ENCODE assay signal across 16 cellular contexts in genomic region chr2:240372051-240372450, GRCh38.
DNase-seq lines count a peak whose midpoint lies in the region; TF ChIP-seq lines count a peak whose summit lies in the region.
"Had no signal": no experiment of that assay in that cellular context is flagged by ENCODE, and none has a peak within 500 bp of the region (broad histone marks: within the 10 kb centered on the region; RNA-seq: fewer than 3 reads in every experiment).

No MANE protein-coding gene starts in this region.

- DNase-seq in RWPE1 (ENCODE audit: low spot score) (no peak), hepatocyte (ENCODE audit: low spot score) (no peak), tibial artery (no peak), HCEC 1CT (no peak), RPMI8226 (no peak), esophagus muscularis mucosa (ENCODE audit: extremely low spot score) (no peak)
- DNase-seq: ACHN, DND-41, HFFc6, KG1, MV-4-11, NCI-H187, NCI-H2107, NCI-H226, NCI-H524 had no signal

- H3K27ac ChIP-seq in BLaER1 treated with 17β-estradiol and CSF1 and Interleukin-3, amounts not matched to agents 10 nM and 100 nM, result peak overlapping the region in 5 of 11 experiments; percentile 13 to 42 (median 23); a peak in 4 of 22 replicates
- H3K27ac ChIP-seq in RWPE1 (peak overlapping the region; percentile 98), hepatocyte (peak overlapping the region; percentile 78), tibial artery (peak overlapping the region; percentile 1 to 81), esophagus muscularis mucosa (replicated peaks in 1 of 4) (peak overlapping the region in 2 of 4 donors; percentile 86 to 90)

- H3K4me3 ChIP-seq in BLaER1 treated with 17β-estradiol and CSF1 and Interleukin-3, amounts not matched to agents 10 nM and 100 nM, result no peak overlapping the region
- H3K4me3 ChIP-seq in hepatocyte, result no peak overlapping the region
- no peak overlapping the region for H3K4me3 ChIP-seq in tibial artery
- no peak overlapping the region for H3K4me3 ChIP-seq in esophagus muscularis mucosa

- H3K27me3 ChIP-seq in BLaER1 treated with 17β-estradiol and CSF1 and Interleukin-3, amounts not matched to agents 10 nM and 100 nM, result no peaks in the 10 kb centered on the region
- no peaks in the 10 kb centered on the region for H3K27me3 ChIP-seq in hepatocyte
- no peaks in the 10 kb centered on the region for H3K27me3 ChIP-seq in tibial artery
- H3K27me3 ChIP-seq in esophagus muscularis mucosa, result no peaks in the 10 kb centered on the region

- no peak overlapping the region for H2AFZ ChIP-seq in hepatocyte

- peak overlapping the region in 2 of 11 experiments; percentile 17 to 47; a peak in 1 of 22 replicates for H3K9ac ChIP-seq in BLaER1 treated with 17β-estradiol and CSF1 and Interleukin-3, amounts not matched to agents 10 nM and 100 nM

- TF ChIP-seq POLR2A in esophagus muscularis mucosa (IDR thresholded peaks at IDR 0.05; ENCODE audit: low read depth), result no peak

- H4K20me1 ChIP-seq in BLaER1 treated with 17β-estradiol and CSF1 and Interleukin-3, amounts not matched to agents 10 nM and 100 nM, result no peaks in the 10 kb centered on the region; a peak in 2 of 22 replicates
- no peaks in the 10 kb centered on the region for H4K20me1 ChIP-seq in hepatocyte (ENCODE audit: insufficient read depth, poor library complexity, severe bottlenecking)

- 85% methylated on average over 4 of the region's 4 CpGs for WGBS in hepatocyte (ENCODE audit: low lambda C conversion rate, missing lambda C conversion rate)
- 92% methylated on average over 4 of the region's 4 CpGs for WGBS in esophagus muscularis mucosa

- POLR2A ChIA-PET in RWPE1 (lab: Yijun Ruan, JAX; ENCODE audit: low non-redundant PET), result no interaction called here

- TF ChIP-seq CTCF in RWPE1 (conservative IDR thresholded peaks at IDR 0.05; ENCODE audit: low read depth) (no peak), hepatocyte (IDR thresholded peaks at IDR 0.05; ENCODE audit: poor library complexity) (no peak), tibial artery (IDR thresholded peaks at IDR 0.05) (no peak), esophagus muscularis mucosa (IDR thresholded peaks at IDR 0.05) (no peak)

- no peaks in the 10 kb centered on the region for H3K9me3 ChIP-seq in BLaER1 treated with 17β-estradiol and CSF1 and Interleukin-3, amounts not matched to agents 10 nM and 100 nM (replicated peaks in 1 of 11)
- no peaks in the 10 kb centered on the region for H3K9me3 ChIP-seq in hepatocyte (ENCODE audit: low read depth)
- H3K9me3 ChIP-seq in tibial artery, result no peaks in the 10 kb centered on the region
- no peaks in the 10 kb centered on the region for H3K9me3 ChIP-seq in esophagus muscularis mucosa

- H3K9me2 ChIP-seq in hepatocyte (replicated peaks; ENCODE audit: insufficient read depth), result no peaks in the 10 kb centered on the region

- peak overlapping the region in 9 of 11 experiments; percentile 21 to 62 (median 47); a peak in 14 of 22 replicates for H3K4me2 ChIP-seq in BLaER1 treated with 17β-estradiol and CSF1 and Interleukin-3, amounts not matched to agents 10 nM and 100 nM
- no peak overlapping the region for H3K4me2 ChIP-seq in hepatocyte

- H3K36me3 ChIP-seq in BLaER1 treated with 17β-estradiol and CSF1 and Interleukin-3, amounts not matched to agents 10 nM and 100 nM, result no peaks in the 10 kb centered on the region
- H3K36me3 ChIP-seq in hepatocyte (replicated peaks; ENCODE audit: insufficient read depth, low read depth), result no peaks in the 10 kb centered on the region
- H3K36me3 ChIP-seq in tibial artery, result no peaks in the 10 kb centered on the region
- no peaks in the 10 kb centered on the region for H3K36me3 ChIP-seq in esophagus muscularis mucosa

- no peaks in the 10 kb centered on the region for H3K79me2 ChIP-seq in hepatocyte

- TF ChIP-seq EP300 in esophagus muscularis mucosa (IDR thresholded peaks at IDR 0.05), result no peak

- intact Hi-C loops in tibial artery (cut with DNase I; ENCODE audit: low total_unique reads), result no loop called here
- intact Hi-C loops in esophagus muscularis mucosa (cut with DNase I), result no loop called here

- CTCF ChIA-PET in RWPE1 (lab: Yijun Ruan, JAX), result interaction anchor here (0.7 kb wide), 1 partner anchor 62 kb away, joined by 5 read pairs; no protein-coding TSS in a partner anchor

- H3K4me1 ChIP-seq in BLaER1 treated with 17β-estradiol and CSF1 and Interleukin-3, amounts not matched to agents 10 nM and 100 nM, result peaks cover 0 to 21% (median 14%) of the 10 kb centered on the region in 10 experiments; a peak in 15 of 20 replicates
- H3K4me1 ChIP-seq in hepatocyte (ENCODE audit: insufficient read depth) (peaks cover 34% of the 10 kb centered on the region), tibial artery (peaks cover 8 to 65% (median 51%) of the 10 kb centered on the region in 4 donors), esophagus muscularis mucosa (peaks cover 45 to 68% (median 62%) of the 10 kb centered on the region in 4 donors)
